In the genomic region with DNA sequence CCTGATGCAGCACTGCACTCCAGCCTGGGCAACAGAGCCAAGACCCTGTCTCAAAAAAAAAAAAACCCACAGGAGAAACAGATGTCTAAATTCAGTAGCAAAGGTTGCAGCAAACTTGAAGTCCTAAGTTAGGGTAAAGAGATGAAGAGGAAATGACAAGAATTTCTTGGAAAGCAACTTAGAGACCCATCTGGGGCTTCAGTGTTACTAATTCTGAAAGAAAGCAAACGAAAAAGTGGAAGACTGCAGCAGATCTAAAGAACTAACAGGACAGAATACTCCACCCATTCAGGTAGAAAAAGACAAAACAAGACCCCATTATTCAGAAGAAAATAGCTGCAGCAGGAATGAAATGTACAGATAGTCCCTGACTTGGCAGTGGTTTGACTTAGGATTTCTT, we compare ENCODE assay signal across 20 cellular contexts. TPM values are rescaled to one million over a fixed set of nuclear protein-coding genes. Genes with fewer than 3 reads are reported as not detected.
DNase-seq lines count a peak whose midpoint lies in the region; ATAC-seq and TF ChIP-seq lines count a peak whose summit lies in the region.
"Had no signal": no experiment of that assay in that cellular context is flagged by ENCODE, and none has a peak within 500 bp of the region (broad histone marks: within the 10 kb centered on the region; RNA-seq: fewer than 3 reads in every experiment).

No MANE protein-coding gene starts in this region.

- H3K4me1 ChIP-seq in mesodermal cell (ENCODE audit: control insufficient read depth, insufficient read depth, low read length, poor library complexity, severe bottlenecking) (peaks cover 6% of the 10 kb centered on the region), testis (peaks cover 13% of the 10 kb centered on the region), transverse colon (no peaks in the 10 kb centered on the region)
- H3K4me1 ChIP-seq: body of pancreas, gastrocnemius medialis, neural progenitor cell, upper lobe of left lung had no signal

- TF ChIP-seq CTCF in testis (IDR thresholded peaks at IDR 0.05) (no peak), transverse colon (IDR thresholded peaks at IDR 0.05) (no peak), GM13976 (IDR thresholded peaks at IDR 0.05; ENCODE audit: borderline replicate concordance, control extremely low read depth, extremely low read depth, insufficient read depth, missing control alignments) (no peak)

- no peak for TF ChIP-seq EP300 in transverse colon (IDR thresholded peaks at IDR 0.05; ENCODE audit: low read depth)

- no peaks in the 10 kb centered on the region for H3K27me3 ChIP-seq in testis
- H3K27me3 ChIP-seq in transverse colon, result no peaks in the 10 kb centered on the region
- H3K27me3 ChIP-seq: body of pancreas, gastrocnemius medialis, neural progenitor cell, upper lobe of left lung had no signal

- H3K4me1 Mint-ChIP-seq in activated T-cell treated with anti-CD3 and anti-CD28 coated beads, Interleukin-2, amount 50 U/mL, for 72 hours (ENCODE audit: low read depth), result peaks cover 59% of the 10 kb centered on the region
- H3K4me1 Mint-ChIP-seq in activated T-helper 17 cell treated with anti-CD3 and anti-CD28 coated beads, Interleukin-2, amount 50 U/mL, for 72 hours, result peaks cover 36% of the 10 kb centered on the region
- H3K4me1 Mint-ChIP-seq: neural progenitor cell had no signal

- peak overlapping the region; percentile 66 to 73 for H3K4me3 Mint-ChIP-seq in activated T-cell treated with anti-CD3 and anti-CD28 coated beads, Interleukin-2, amount 50 U/mL, for 72 hours
- peak overlapping the region; percentile 31 for H3K4me3 Mint-ChIP-seq in activated T-helper 17 cell treated with anti-CD3 and anti-CD28 coated beads, Interleukin-2, amount 50 U/mL, for 72 hours
- H3K4me3 Mint-ChIP-seq: neural progenitor cell had no signal

- in situ Hi-C loops in transverse colon (cut with MboI; ENCODE audit: low pct_ligation_motif_present in 1 of 4, low pct_unique_long_range_greater_than_20kb in 1 of 4, low sequenced_read_pairs in 3 of 4), result no loop called here
- in situ Hi-C loops in GM13976 (cut with MboI; ENCODE audit: low sequenced_read_pairs, unreplicated experiment), result no loop called here

- ATAC-seq in activated T-cell treated with anti-CD3 and anti-CD28 coated beads, Interleukin-2, amount 50 U/mL, for 72 hours (replicated peaks in 1 of 2), result peak; percentile 66 to 68
- ATAC-seq in activated T-helper 17 cell treated with anti-CD3 and anti-CD28 coated beads, Interleukin-2, amount 50 U/mL, for 72 hours (replicated peaks), result peak; percentile 69
- ATAC-seq in GM18519 (IDR thresholded peaks at IDR 0.05; ENCODE audit: low FRiP score, unreplicated experiment), result no peak
- ATAC-seq: body of pancreas, gastrocnemius medialis had no signal

- H3K27me3 Mint-ChIP-seq in activated T-cell treated with anti-CD3 and anti-CD28 coated beads, Interleukin-2, amount 50 U/mL, for 72 hours (ENCODE audit: low read depth), result no peaks in the 10 kb centered on the region
- H3K27me3 Mint-ChIP-seq in activated T-helper 17 cell treated with anti-CD3 and anti-CD28 coated beads, Interleukin-2, amount 50 U/mL, for 72 hours, result no peaks in the 10 kb centered on the region
- H3K27me3 Mint-ChIP-seq: CD4-positive, alpha-beta memory T cell had no signal

- H3K27ac ChIP-seq in mesodermal cell (ENCODE audit: low read depth, low read length, severe bottlenecking) (peak overlapping the region; percentile 16), testis (peak overlapping the region; percentile 22 to 47), transverse colon (no peak overlapping the region)
- H3K27ac ChIP-seq: body of pancreas, coronary artery, gastrocnemius medialis, GM23248, neural progenitor cell, PC-9, upper lobe of left lung had no signal

- H3K36me3 ChIP-seq in mesodermal cell (ENCODE audit: control insufficient read depth, insufficient read depth, low read length) (peaks cover 69% of the 10 kb centered on the region), testis (ENCODE audit: low read depth, missing control alignments) (no peaks in the 10 kb centered on the region), transverse colon (peaks cover 0 to 4% (median 0%) of the 10 kb centered on the region in 4 donors)

- TF ChIP-seq POLR2A in testis (IDR thresholded peaks at IDR 0.05) (no peak), transverse colon (IDR thresholded peaks at IDR 0.05) (no peak)

- H3K27ac Mint-ChIP-seq in activated T-cell treated with anti-CD3 and anti-CD28 coated beads, Interleukin-2, amount 50 U/mL, for 72 hours, result peak overlapping the region; percentile 75
- peak overlapping the region; percentile 59 for H3K27ac Mint-ChIP-seq in activated T-helper 17 cell treated with anti-CD3 and anti-CD28 coated beads, Interleukin-2, amount 50 U/mL, for 72 hours
- H3K27ac Mint-ChIP-seq: neural progenitor cell had no signal

- peaks cover 6% of the 10 kb centered on the region for H3K9me3 ChIP-seq in mesodermal cell (ENCODE audit: control insufficient read depth, low read length)
- no peaks in the 10 kb centered on the region for H3K9me3 ChIP-seq in testis
- H3K9me3 ChIP-seq in transverse colon, result no peaks in the 10 kb centered on the region
- H3K9me3 ChIP-seq: body of pancreas, gastrocnemius medialis, upper lobe of left lung had no signal

- DNase-seq in activated T-cell treated with anti-CD3 and anti-CD28 coated beads, Interleukin-2, amount 50 U/mL, for 72 hours, result no peak
- no peak for DNase-seq in activated T-cell treated with anti-CD3 and anti-CD28 coated beads, Interleukin-2, amount 50 U/mL, for 48 hours
- DNase-seq in testis (no peak), transverse colon (no peak), GM13976 (ENCODE audit: low spot score) (no peak)
- DNase-seq: activated effector memory CD4-positive, alpha-beta T cell treated with Interleukin-2 at 50 U/mL for 16 hours; body of pancreas; CD4-positive, alpha-beta memory T cell; DMS79; gastrocnemius medialis; GM23248; NCI-H2171 treated with DMSO at 0.1 percent for 48 hours; NCI-H774; PC-9; upper lobe of left lung had no signal

- H3K4me3 ChIP-seq in mesodermal cell (ENCODE audit: extremely low read depth, insufficient read depth, low read length, poor library complexity, severe bottlenecking) (no peak overlapping the region), testis (no peak overlapping the region), transverse colon (no peak overlapping the region)
- H3K4me3 ChIP-seq: body of pancreas, coronary artery, gastrocnemius medialis, GM23248, neural progenitor cell, PC-9, upper lobe of left lung had no signal

- intact Hi-C loops in testis (cut with DNase I; ENCODE audit: low total_unique reads), result no loop called here
- intact Hi-C loops in transverse colon (cut with DNase I; ENCODE audit: low total_unique reads), result no loop called here

- H3K36me3 Mint-ChIP-seq in activated T-cell treated with anti-CD3 and anti-CD28 coated beads, Interleukin-2, amount 50 U/mL, for 72 hours (ENCODE audit: insufficient read depth in 2 of 2), result peaks cover 25 to 59% of the 10 kb centered on the region in 2 donors
- peaks cover 98% of the 10 kb centered on the region for H3K36me3 Mint-ChIP-seq in activated T-helper 17 cell treated with anti-CD3 and anti-CD28 coated beads, Interleukin-2, amount 50 U/mL, for 72 hours (ENCODE audit: low read depth)

- peaks cover 1 to 11% of the 10 kb centered on the region in 2 donors for H3K9me3 Mint-ChIP-seq in activated T-cell treated with anti-CD3 and anti-CD28 coated beads, Interleukin-2, amount 50 U/mL, for 72 hours
- H3K9me3 Mint-ChIP-seq in activated T-helper 17 cell treated with anti-CD3 and anti-CD28 coated beads, Interleukin-2, amount 50 U/mL, for 72 hours, result peaks cover 8% of the 10 kb centered on the region

- WGBS in mesodermal cell (ENCODE audit: insufficient coverage in 2 of 2), 2 experiments, result 80% methylated on average over 1 of the region's 1 CpG; no CpG with 5 or more reads in 1 of the 2 experiments
- WGBS in testis, 2 donors, result 52 to 71% methylated on average over 1 of the region's 1 CpG
- 60 to 73% methylated on average over 1 of the region's 1 CpG for WGBS in transverse colon (ENCODE audit: low coverage in 1 of 2), 2 donors

RNA-seq across cellular contexts. Expression of gene RESF1, which starts 31.9 kb away (rescaled TPM):
- total RNA-seq in activated T-cell treated with anti-CD3 and anti-CD28 coated beads, Interleukin-2, amount 50 U/mL, for 72 hours, result 100 to 1,000 TPM; 112 to 133 TPM
- 10 to 100 TPM; 83.1 to 88.3 TPM for total RNA-seq in activated T-helper 17 cell treated with anti-CD3 and anti-CD28 coated beads, Interleukin-2, amount 50 U/mL, for 72 hours
- 81.6 TPM for polyA plus RNA-seq in mesodermal cell (2013, experiment 1 of 2)
- polyA plus RNA-seq in mesodermal cell (2013, experiment 2 of 2), result 102 TPM
- total RNA-seq in testis, result 100 to 1,000 TPM in 1 of 2 donors, 10 to 100 TPM in 1; 96.1 to 101 TPM
- polyA plus RNA-seq in testis (ENCODE audit: insufficient read depth, low read depth, low replicate concordance), result 13.7 TPM
- 10 to 100 TPM; 23.3 to 81.8 (median 35.1) TPM for total RNA-seq in transverse colon

Comparison
In these comparisons a context has a peak if more than half of its experiments do, and no peak if none do; other contexts are left out.
1. H3K27ac ChIP-seq: peak in mesodermal cell (single experiment) and testis (2 of 2); none in transverse colon (0 of 4).